8 cellular contexts compared by ENCODE assay signal in the genomic region with DNA sequence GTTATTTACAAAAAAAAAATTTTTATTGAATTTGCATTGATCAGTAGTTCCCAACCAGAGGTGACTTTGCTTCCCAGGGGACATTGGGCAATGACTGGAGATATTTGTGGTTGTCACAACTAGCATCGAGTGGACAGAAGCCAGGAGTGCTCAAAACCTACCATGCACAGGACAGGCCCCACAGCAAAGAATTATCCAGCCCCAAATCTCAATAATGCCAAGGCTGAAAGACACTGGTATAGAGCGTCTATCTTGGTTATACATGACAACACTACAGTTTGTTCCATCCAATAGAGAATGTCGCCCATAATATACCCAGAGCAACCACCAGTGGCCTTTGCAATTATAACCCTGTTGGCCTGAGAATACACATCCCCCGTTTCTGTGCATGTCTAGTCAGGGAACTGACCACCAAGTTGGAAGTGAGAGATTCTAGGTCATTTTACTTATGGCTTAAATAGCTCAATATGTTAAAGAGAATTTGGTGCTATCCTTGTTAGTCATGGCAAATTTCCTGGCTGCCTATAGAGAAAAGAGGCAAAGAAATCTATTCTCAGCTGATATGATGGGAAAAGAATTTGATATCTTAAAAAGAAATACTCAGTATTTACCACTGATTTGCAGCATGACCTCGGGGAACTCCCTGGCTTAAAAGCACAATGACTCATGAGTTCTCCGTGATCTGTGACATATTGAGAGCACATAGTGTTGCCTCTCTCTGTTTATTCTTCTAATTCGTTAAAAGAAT.
DNase-seq lines count a peak whose midpoint lies in the region; ATAC-seq and TF ChIP-seq lines count a peak whose summit lies in the region.

No MANE protein-coding gene starts in this region.

- no peaks in the 10 kb centered on the region for H3K27me3 Mint-ChIP-seq in chondrocyte (ENCODE audit: low read depth)

- no peaks in the 10 kb centered on the region for H3K9me3 ChIP-seq in ovary

- no peaks in the 10 kb centered on the region for H3K36me3 Mint-ChIP-seq in chondrocyte (ENCODE audit: low read depth)

- no peak for TF ChIP-seq CTCF in chondrocyte (IDR thresholded peaks at IDR 0.05)
- TF ChIP-seq CTCF in ovary (IDR thresholded peaks at IDR 0.05), result no peak

- no peaks in the 10 kb centered on the region for H3K27me3 ChIP-seq in ovary

- no peak for TF ChIP-seq EP300 in ovary (IDR thresholded peaks at IDR 0.05)

- no peak for TF ChIP-seq POLR2A in ovary (IDR thresholded peaks at IDR 0.05)

- no peak overlapping the region for H3K4me3 Mint-ChIP-seq in chondrocyte (ENCODE audit: unreplicated experiment)

- H3K9me3 Mint-ChIP-seq in chondrocyte (ENCODE audit: low read depth), result peaks cover 5% of the 10 kb centered on the region

- peak overlapping the region; percentile 80 for H3K27ac Mint-ChIP-seq in chondrocyte (ENCODE audit: unreplicated experiment)

- H3K4me1 Mint-ChIP-seq in chondrocyte (ENCODE audit: low read depth), result peaks cover 39% of the 10 kb centered on the region

- no peak for DNase-seq in chondrocyte (ENCODE audit: low spot score)
- peak; percentile 92 for DNase-seq in renal cortical epithelial cell (ENCODE audit: low read depth)
- no peak for DNase-seq in ovary
- DNase-seq in iPS-NIHi7 (ENCODE audit: extremely low spot score), result no peak

- WGBS in ovary, 3 donors, result 59 to 60% (median 59%) methylated on average over 7 of the region's 7 CpGs

- ATAC-seq in GM18502 (IDR thresholded peaks at IDR 0.05; ENCODE audit: poor library complexity, unreplicated experiment), result peak; percentile 59
- peak; percentile 42 for ATAC-seq in HG03565 (IDR thresholded peaks at IDR 0.05; ENCODE audit: unreplicated experiment)
- ATAC-seq in GM18867 (IDR thresholded peaks at IDR 0.05; ENCODE audit: unreplicated experiment), result no peak
- no peak for ATAC-seq in HG03108 (IDR thresholded peaks at IDR 0.05; ENCODE audit: unreplicated experiment)

- H3K27ac ChIP-seq in ovary, result no peak overlapping the region

- peaks cover 6% of the 10 kb centered on the region for H3K4me1 ChIP-seq in ovary (ENCODE audit: insufficient read depth)

- H3K36me3 ChIP-seq in ovary, result no peaks in the 10 kb centered on the region

- intact Hi-C loops in ovary (cut with DNase I), result no loop called here

- H3K4me3 ChIP-seq in ovary, result no peak overlapping the region

Comparison
In these comparisons a context has a peak if more than half of its experiments do, and no peak if none do; other contexts are left out.
1. ATAC-seq: peak in GM18502 (single experiment) and HG03565 (single experiment); none in GM18867 (single experiment) and HG03108 (single experiment).